In genomic region chr14:77097689-77098469, GRCh38 we compare ENCODE assay signal across 8 cellular contexts. TPM values are rescaled to one million over a fixed set of nuclear protein-coding genes. Genes with fewer than 3 reads are reported as not detected.
DNase-seq lines count a peak whose midpoint lies in the region; ATAC-seq, FAIRE-seq and TF ChIP-seq lines count a peak whose summit lies in the region.

Gene CIPC (plus strand): TSS chr14:77098258. CDS start chr14:77105709, 7,451 bp downstream.

- under 1% methylated on average over 47 of the region's 84 CpGs for WGBS in esophagus muscularis mucosa

- H3K27ac ChIP-seq in KOPT-K1 (ENCODE audit: low read depth, low read length, poor library complexity, severe bottlenecking) = peak within 1 kb of the TSS; percentile 80
- peak within 1 kb of the TSS; percentile 96 to 99 (median 98) for H3K27ac ChIP-seq in esophagus muscularis mucosa (replicated peaks in 1 of 4)
- H3K27ac ChIP-seq in muscle layer of duodenum (ENCODE audit: low read length) = peak within 1 kb of the TSS; percentile 98

- peak within 1 kb of the TSS; percentile 98 for H3K27ac Mint-ChIP-seq in activated T-cell treated with anti-CD3 and anti-CD28 coated beads, Interleukin-2, amount 50 U/mL, for 72 hours

- H3K4me1 Mint-ChIP-seq in activated T-cell treated with anti-CD3 and anti-CD28 coated beads, Interleukin-2, amount 50 U/mL, for 72 hours (ENCODE audit: low read depth) = peaks cover 41% of the 10 kb centered on the region

- FAIRE-seq in RCC 7860 (lab: Jason Lieb, UNC) = no peak

- H3K4me1 ChIP-seq in esophagus muscularis mucosa = peaks cover 46 to 63% (median 55%) of the 10 kb centered on the region in 4 donors
- peaks cover 8 to 51% of the 10 kb centered on the region in 2 donors for H3K4me1 ChIP-seq in muscle layer of duodenum (ENCODE audit: control insufficient read depth in 1 of 2, insufficient read depth in 2 of 2, low read length in 2 of 2)

- peak within 1 kb of the TSS; percentile 77 to 96 (median 90) for H3K4me3 ChIP-seq in esophagus muscularis mucosa
- peak within 1 kb of the TSS; percentile 91 to 92 for H3K4me3 ChIP-seq in muscle layer of duodenum (ENCODE audit: low read depth in 1 of 2, low read length in 2 of 2)

- no peaks in the 10 kb centered on the region for H3K27me3 Mint-ChIP-seq in activated T-cell treated with anti-CD3 and anti-CD28 coated beads, Interleukin-2, amount 50 U/mL, for 72 hours (ENCODE audit: low read depth)

- H3K4me3 Mint-ChIP-seq in activated T-cell treated with anti-CD3 and anti-CD28 coated beads, Interleukin-2, amount 50 U/mL, for 72 hours = peak within 1 kb of the TSS; percentile 96 to 99

- peak; percentile 70 for TF ChIP-seq POLR2A in esophagus muscularis mucosa (IDR thresholded peaks at IDR 0.05; ENCODE audit: low read depth)

- peaks cover 0 to 2% of the 10 kb centered on the region in 2 donors for H3K36me3 Mint-ChIP-seq in activated T-cell treated with anti-CD3 and anti-CD28 coated beads, Interleukin-2, amount 50 U/mL, for 72 hours (ENCODE audit: insufficient read depth in 2 of 2)

- DNase-seq in DMS79 (lab: John Stamatoyannopoulos, UW) (peak; percentile 100), RCC 7860 (ENCODE audit: low spot score) (peak; percentile 88), esophagus muscularis mucosa (ENCODE audit: extremely low spot score) (peak; percentile 100)
- peak; percentile 99 to 100 for DNase-seq in activated T-cell treated with anti-CD3 and anti-CD28 coated beads, Interleukin-2, amount 50 U/mL, for 72 hours
- DNase-seq in stimulated activated CD8-positive, alpha-beta memory T cell treated with anti-CD3 and anti-CD28 coated beads, Interleukin-7, amount 100 ng/mL, for 4 hours (ENCODE audit: low read depth in 2 of 2) = peak; percentile 99 to 100

- no peak for TF ChIP-seq EP300 in esophagus muscularis mucosa (IDR thresholded peaks at IDR 0.05)

- H3K27me3 ChIP-seq in esophagus muscularis mucosa (no peaks in the 10 kb centered on the region), muscle layer of duodenum (ENCODE audit: low read depth, low read length) (no peaks in the 10 kb centered on the region)

- no peaks in the 10 kb centered on the region for H3K9me3 Mint-ChIP-seq in activated T-cell treated with anti-CD3 and anti-CD28 coated beads, Interleukin-2, amount 50 U/mL, for 72 hours

- H3K36me3 ChIP-seq in KOPT-K1 (ENCODE audit: insufficient read depth, low read length) = no peaks in the 10 kb centered on the region
- H3K36me3 ChIP-seq in esophagus muscularis mucosa = no peaks in the 10 kb centered on the region
- peaks cover 0 to 5% of the 10 kb centered on the region in 2 donors for H3K36me3 ChIP-seq in muscle layer of duodenum (ENCODE audit: control insufficient read depth in 1 of 2, insufficient read depth in 2 of 2, low read length in 2 of 2)

- H3K9me3 ChIP-seq in KOPT-K1 (ENCODE audit: insufficient read depth, low read length, poor library complexity, severe bottlenecking) = no peaks in the 10 kb centered on the region
- H3K9me3 ChIP-seq in esophagus muscularis mucosa = no peaks in the 10 kb centered on the region
- no peaks in the 10 kb centered on the region for H3K9me3 ChIP-seq in muscle layer of duodenum (ENCODE audit: control insufficient read depth in 1 of 2, low read length in 2 of 2)

- ATAC-seq in GM21786 (IDR thresholded peaks at IDR 0.05; ENCODE audit: unreplicated experiment) = peak; percentile 85
- peak; percentile 90 to 92 for ATAC-seq in activated T-cell treated with anti-CD3 and anti-CD28 coated beads, Interleukin-2, amount 50 U/mL, for 72 hours (replicated peaks in 1 of 2)

- intact Hi-C loops in esophagus muscularis mucosa (cut with DNase I) = no loop called here

- no peak for TF ChIP-seq CTCF in esophagus muscularis mucosa (IDR thresholded peaks at IDR 0.05)

RNA-seq across cellular contexts. Expression of gene CIPC, which starts in this region (rescaled TPM):
- total RNA-seq in activated T-cell treated with anti-CD3 and anti-CD28 coated beads, Interleukin-2, amount 50 U/mL, for 72 hours = 1 to 10 TPM; 5.1 to 6.4 TPM
- total RNA-seq in esophagus muscularis mucosa = 10 to 100 TPM; 37.1 to 63.0 (median 46.5) TPM

Comparison
In these comparisons a context has a peak if more than half of its experiments do, and no peak if none do; other contexts are left out.
1. Peak in every context shown above with its lines: DNase-seq, ATAC-seq, H3K4me3 ChIP-seq and H3K27ac ChIP-seq.
2. RNA of gene CIPC (total RNA-seq): 37.1 to 63.0 TPM in esophagus muscularis mucosa; 5.1 to 6.4 TPM in activated T-cell treated with anti-CD3 and anti-CD28 coated beads, Interleukin-2, amount 50 U/mL, for 72 hours; every median in the first group is over 4 times any median in the second.